Comparison of ENCODE assay signal across 25 cellular contexts in genomic region chr17:48066656-48067055, GRCh38. TPM values are rescaled to one million over a fixed set of nuclear protein-coding genes. Genes with fewer than 3 reads are reported as not detected.
A peak's percentile ranks its signal among the peaks of the same experiment; 100 is the strongest.
DNase-seq lines count a peak whose midpoint lies in the region; ATAC-seq, FAIRE-seq and TF ChIP-seq lines count a peak whose summit lies in the region.
"Had no signal": no experiment of that assay in that cellular context is flagged by ENCODE, and none has a peak within 500 bp of the region (broad histone marks: within the 10 kb centered on the region; RNA-seq: fewer than 3 reads in every experiment).

No MANE protein-coding gene starts in this region.

- in situ Hi-C loops in HepG2 (cut with HindIII; ENCODE audit: extremely low pct_ligation_motif_present, low pct_unique_long_range_greater_than_20kb) = no loop called here

- CTCF ChIA-PET in HepG2 (lab: Yijun Ruan, JAX; ENCODE audit: low intra/inter-chr PET ratio, low total read pairs) = interaction anchor here (1.9 kb wide), 1 partner anchor 40 kb away, joined by 4 read pairs; no protein-coding TSS in a partner anchor
- CTCF ChIA-PET in CD8-positive, alpha-beta T cell (lab: Charles Lee) = interaction anchor here (1.0 to 1.2 kb wide), 2 partner anchors 13 to 118 kb away, joined by 3 to 4 read pairs; no protein-coding TSS in a partner anchor

- no TSS peak for BruUV-seq in HepG2 (replicated peaks; lab: Mats Ljungman, UMichigan)

- H3K36me3 Mint-ChIP-seq in activated T-cell treated with anti-CD3 and anti-CD28 coated beads, Interleukin-2, amount 50 U/mL, for 72 hours (ENCODE audit: insufficient read depth in 2 of 2) = peaks cover 4 to 19% of the 10 kb centered on the region in 2 donors
- H3K36me3 Mint-ChIP-seq in activated T-helper 1 cell treated with anti-CD3 and anti-CD28 coated beads, Interleukin-12 subunit alpha, Interleukin-12 subunit beta, Interleukin-2, Interleukin-4 antibody, amounts not matched to agents 30 ng/mL and 10 ng/mL and 1 ng/mL, durations not matched to agents 14 hours and 24 hours and 36 hours (ENCODE audit: low read depth) = peaks cover 48% of the 10 kb centered on the region
- peaks cover 29% of the 10 kb centered on the region for H3K36me3 Mint-ChIP-seq in type B pancreatic cell
- H3K36me3 Mint-ChIP-seq in CD8-positive, alpha-beta T cell = peaks cover 75% of the 10 kb centered on the region

- TF ChIP-seq EP300 in HepG2 (IDR thresholded peaks at IDR 0.05; ENCODE audit: low read depth in 2 of 2, low read length in 2 of 2) = no peak
- no peak for TF ChIP-seq EP300 in HepG2 (CRISPR knock-in tag; IDR thresholded peaks at IDR 0.05; ENCODE audit: borderline replicate concordance)

- ATAC-seq in activated T-cell treated with anti-CD3 and anti-CD28 coated beads, Interleukin-2, amount 50 U/mL, for 72 hours (replicated peaks in 1 of 2) = no peak
- ATAC-seq in HepG2 = no peak
- ATAC-seq in CD8-positive, alpha-beta T cell = no peak
- ATAC-seq: gastroesophageal sphincter; naive thymus-derived CD4-positive, alpha-beta T cell; T-cell had no signal

- H3K4me3 ChIP-seq in HepG2 (replicated peaks in 1 of 3; ENCODE audit: insufficient read depth in 1 of 3, low read depth in 2 of 3, low read length in 3 of 3) = no peak overlapping the region
- no peak overlapping the region for H3K4me3 ChIP-seq in CD8-positive, alpha-beta T cell (ENCODE audit: low read depth, low read length)
- H3K4me3 ChIP-seq: gastroesophageal sphincter, prostate gland had no signal

- no peak overlapping the region for H2AFZ ChIP-seq in HepG2 (ENCODE audit: low read length)

- no peaks in the 10 kb centered on the region for H3K9me3 ChIP-seq in HepG2 (ENCODE audit: low read length)
- H3K9me3 ChIP-seq in CD8-positive, alpha-beta T cell (ENCODE audit: low read length) = no peaks in the 10 kb centered on the region
- H3K9me3 ChIP-seq: gastroesophageal sphincter, prostate gland had no signal

- no peak overlapping the region for H3K9ac ChIP-seq in HepG2 (ENCODE audit: insufficient read depth, low read depth, low read length)

- TF ChIP-seq RAD21 in HepG2 (CRISPR knock-in tag; IDR thresholded peaks at IDR 0.05) = no peak

- H3K27ac ChIP-seq in HepG2 (ENCODE audit: extremely low read length, insufficient read depth, low read length) = no peak overlapping the region
- H3K27ac ChIP-seq in CD8-positive, alpha-beta T cell (ENCODE audit: low read depth, low read length) = no peak overlapping the region
- H3K27ac ChIP-seq: prostate gland, VCaP had no signal

- no peaks in the 10 kb centered on the region for H3K4me1 Mint-ChIP-seq in activated T-cell treated with anti-CD3 and anti-CD28 coated beads, Interleukin-2, amount 50 U/mL, for 72 hours (ENCODE audit: low read depth)
- no peaks in the 10 kb centered on the region for H3K4me1 Mint-ChIP-seq in activated T-helper 1 cell treated with anti-CD3 and anti-CD28 coated beads, Interleukin-12 subunit alpha, Interleukin-12 subunit beta, Interleukin-2, Interleukin-4 antibody, amounts not matched to agents 30 ng/mL and 10 ng/mL and 1 ng/mL, durations not matched to agents 14 hours and 24 hours and 36 hours (ENCODE audit: low read depth)
- H3K4me1 Mint-ChIP-seq in type B pancreatic cell (ENCODE audit: unreplicated experiment) = no peaks in the 10 kb centered on the region
- H3K4me1 Mint-ChIP-seq in CD8-positive, alpha-beta T cell (ENCODE audit: low read depth) = no peaks in the 10 kb centered on the region
- H3K4me1 Mint-ChIP-seq: activated CD4-positive, alpha-beta memory T cell treated with anti-CD3 and anti-CD28 coated beads, Interleukin-2, amount 10 ng/mL, durations not matched to agents 7 days and 5 days; T-cell had no signal

- intact Hi-C loops in activated T-helper 1 cell treated with anti-CD3 and anti-CD28 coated beads, Interleukin-12 subunit alpha, Interleukin-12 subunit beta, Interleukin-2, Interleukin-4 antibody, amounts not matched to agents 30 ng/mL and 10 ng/mL and 1 ng/mL, durations not matched to agents 14 hours and 24 hours and 36 hours (cut with micrococcal nuclease) = no loop called here
- intact Hi-C loops in HepG2 (cut with micrococcal nuclease; ENCODE audit: unreplicated experiment) = no loop called here
- intact Hi-C loops in CD8-positive, alpha-beta T cell (cut with DNase I, micrococcal nuclease) = no loop called here

- WGBS in HepG2 (ENCODE audit: low lambda C conversion rate) = 96% methylated on average over 1 of the region's 1 CpG

- H3K27ac Mint-ChIP-seq in activated T-cell treated with anti-CD3 and anti-CD28 coated beads, Interleukin-2, amount 50 U/mL, for 72 hours = peak overlapping the region; percentile 70
- H3K27ac Mint-ChIP-seq in activated T-helper 1 cell treated with anti-CD3 and anti-CD28 coated beads, Interleukin-12 subunit alpha, Interleukin-12 subunit beta, Interleukin-2, Interleukin-4 antibody, amounts not matched to agents 30 ng/mL and 10 ng/mL and 1 ng/mL, durations not matched to agents 14 hours and 24 hours and 36 hours = peak overlapping the region; percentile 64
- H3K27ac Mint-ChIP-seq in type B pancreatic cell = no peak overlapping the region
- H3K27ac Mint-ChIP-seq in CD8-positive, alpha-beta T cell = no peak overlapping the region
- H3K27ac Mint-ChIP-seq: activated CD4-positive, alpha-beta memory T cell treated with anti-CD3 and anti-CD28 coated beads, Interleukin-2, amount 10 ng/mL, durations not matched to agents 7 days and 5 days; CD4-positive, alpha-beta T cell had no signal

- no peaks in the 10 kb centered on the region for H3K9me3 Mint-ChIP-seq in activated T-cell treated with anti-CD3 and anti-CD28 coated beads, Interleukin-2, amount 50 U/mL, for 72 hours
- H3K9me3 Mint-ChIP-seq in activated T-helper 1 cell treated with anti-CD3 and anti-CD28 coated beads, Interleukin-12 subunit alpha, Interleukin-12 subunit beta, Interleukin-2, Interleukin-4 antibody, amounts not matched to agents 30 ng/mL and 10 ng/mL and 1 ng/mL, durations not matched to agents 14 hours and 24 hours and 36 hours = no peaks in the 10 kb centered on the region
- H3K9me3 Mint-ChIP-seq in type B pancreatic cell = no peaks in the 10 kb centered on the region
- no peaks in the 10 kb centered on the region for H3K9me3 Mint-ChIP-seq in CD8-positive, alpha-beta T cell
- H3K9me3 Mint-ChIP-seq: activated CD4-positive, alpha-beta memory T cell treated with anti-CD3 and anti-CD28 coated beads, Interleukin-2, amount 10 ng/mL, durations not matched to agents 7 days and 5 days; CD4-positive, alpha-beta T cell; naive thymus-derived CD4-positive, alpha-beta T cell; T-cell had no signal

- no peaks in the 10 kb centered on the region for H3K27me3 ChIP-seq in HepG2 (ENCODE audit: control insufficient read depth in 1 of 2, insufficient read depth in 2 of 2, low read length in 2 of 2)
- no peaks in the 10 kb centered on the region for H3K27me3 ChIP-seq in CD8-positive, alpha-beta T cell (ENCODE audit: insufficient read depth, low read length)
- H3K27me3 ChIP-seq: gastroesophageal sphincter had no signal

- FAIRE-seq in HepG2 (lab: Jason Lieb, UNC) = no peak
- FAIRE-seq: kidney, small intestine, urothelium cell line had no signal

- no peak for DNase-seq in activated T-cell treated with anti-CD3 and anti-CD28 coated beads, Interleukin-2, amount 50 U/mL, for 72 hours
- no peak for DNase-seq in activated T-cell treated with anti-CD3 and anti-CD28 coated beads, Interleukin-2, amount 50 U/mL, for 1 hour
- DNase-seq in activated T-helper 1 cell treated with anti-CD3 and anti-CD28 coated beads, Interleukin-12 subunit alpha, Interleukin-12 subunit beta, Interleukin-2, Interleukin-4 antibody, amounts not matched to agents 30 ng/mL and 10 ng/mL and 1 ng/mL, durations not matched to agents 14 hours and 24 hours and 36 hours (ENCODE audit: low spot score) = no peak
- no peak for DNase-seq in HepG2 (ENCODE audit: low spot score)
- no peak for DNase-seq in type B pancreatic cell (ENCODE audit: extremely low spot score, unreplicated experiment)
- DNase-seq in AG20443 (ENCODE audit: low spot score) = no peak
- DNase-seq in NCI-H1105 (lab: John Stamatoyannopoulos, UW) = no peak
- no peak for DNase-seq in CD8-positive, alpha-beta T cell
- DNase-seq: ACHN; activated CD4-positive, alpha-beta memory T cell treated with anti-CD3 and anti-CD28 coated beads, Interleukin-2, amount 10 ng/mL, durations not matched to agents 7 days and 5 days; CD4-positive, alpha-beta T cell; Karpas-422; kidney; mesenchymal stem cell; naive thymus-derived CD4-positive, alpha-beta T cell; NCI-H1092 treated with DMSO at 0.1 percent for 48 hours; NCI-H526; SHP77 treated with DMSO at 0.1 percent for 48 hours; small intestine; stimulated activated CD4-positive, alpha-beta T cell treated with anti-CD3 and anti-CD28 coated beads, Interleukin-4, amount 100 ng/mL, for 4 hours; T-cell had no signal

- H3K79me2 ChIP-seq in HepG2 (ENCODE audit: insufficient read depth, low read length) = no peaks in the 10 kb centered on the region

- H4K20me1 ChIP-seq in HepG2 (ENCODE audit: insufficient read depth, low read length) = no peaks in the 10 kb centered on the region

- H3K27me3 Mint-ChIP-seq in activated T-cell treated with anti-CD3 and anti-CD28 coated beads, Interleukin-2, amount 50 U/mL, for 72 hours (ENCODE audit: low read depth) = no peaks in the 10 kb centered on the region
- H3K27me3 Mint-ChIP-seq in activated T-helper 1 cell treated with anti-CD3 and anti-CD28 coated beads, Interleukin-12 subunit alpha, Interleukin-12 subunit beta, Interleukin-2, Interleukin-4 antibody, amounts not matched to agents 30 ng/mL and 10 ng/mL and 1 ng/mL, durations not matched to agents 14 hours and 24 hours and 36 hours (ENCODE audit: insufficient read depth) = no peaks in the 10 kb centered on the region
- no peaks in the 10 kb centered on the region for H3K27me3 Mint-ChIP-seq in type B pancreatic cell
- H3K27me3 Mint-ChIP-seq in CD8-positive, alpha-beta T cell (ENCODE audit: low read depth) = no peaks in the 10 kb centered on the region
- H3K27me3 Mint-ChIP-seq: activated CD4-positive, alpha-beta memory T cell treated with anti-CD3 and anti-CD28 coated beads, Interleukin-2, amount 10 ng/mL, durations not matched to agents 7 days and 5 days; CD4-positive, alpha-beta T cell; naive thymus-derived CD4-positive, alpha-beta T cell; T-cell had no signal

- TF ChIP-seq CTCF in HepG2 (CRISPR knock-in tag; IDR thresholded peaks at IDR 0.05) = no peak
- peak; percentile 34 for TF ChIP-seq CTCF in type B pancreatic cell (conservative IDR thresholded peaks at IDR 0.05)
- TF ChIP-seq CTCF in CD8-positive, alpha-beta T cell (IDR thresholded peaks at IDR 0.05) = no peak

- no peak overlapping the region for H3K4me3 Mint-ChIP-seq in activated T-cell treated with anti-CD3 and anti-CD28 coated beads, Interleukin-2, amount 50 U/mL, for 72 hours
- no peak overlapping the region for H3K4me3 Mint-ChIP-seq in activated T-helper 1 cell treated with anti-CD3 and anti-CD28 coated beads, Interleukin-12 subunit alpha, Interleukin-12 subunit beta, Interleukin-2, Interleukin-4 antibody, amounts not matched to agents 30 ng/mL and 10 ng/mL and 1 ng/mL, durations not matched to agents 14 hours and 24 hours and 36 hours
- no peak overlapping the region for H3K4me3 Mint-ChIP-seq in type B pancreatic cell
- no peak overlapping the region for H3K4me3 Mint-ChIP-seq in CD8-positive, alpha-beta T cell
- H3K4me3 Mint-ChIP-seq: activated CD4-positive, alpha-beta memory T cell treated with anti-CD3 and anti-CD28 coated beads, Interleukin-2, amount 10 ng/mL, durations not matched to agents 7 days and 5 days; CD4-positive, alpha-beta T cell; naive thymus-derived CD4-positive, alpha-beta T cell; T-cell had no signal

- H3K4me2 ChIP-seq in HepG2 (ENCODE audit: low read depth, low read length) = no peak overlapping the region

- H3K36me3 ChIP-seq in HepG2 (replicated peaks in 1 of 2; ENCODE audit: control insufficient read depth in 1 of 2, insufficient read depth in 2 of 2, low read length in 2 of 2) = peaks cover 8 to 47% of the 10 kb centered on the region in 2 experiments
- peaks cover 28% of the 10 kb centered on the region for H3K36me3 ChIP-seq in CD8-positive, alpha-beta T cell (ENCODE audit: insufficient read depth, low read length)

- no peak for TF ChIP-seq POLR2A in HepG2 (IDR thresholded peaks at IDR 0.05; ENCODE audit: insufficient read depth in 1 of 2, low read depth in 2 of 2, low read length in 2 of 2)

- H3K4me1 ChIP-seq in HepG2 (ENCODE audit: insufficient read depth, low read length) = peaks cover 48% of the 10 kb centered on the region
- no peaks in the 10 kb centered on the region for H3K4me1 ChIP-seq in CD8-positive, alpha-beta T cell (ENCODE audit: insufficient read depth, low read length)
- H3K4me1 ChIP-seq: prostate gland had no signal

- POLR2A ChIA-PET in HepG2 (lab: Yijun Ruan, JAX) = interaction anchor here (4.1 kb wide), 1 partner anchor 18 kb away, joined by 56 read pairs; the partner anchor contains the start of gene NFE2L1
- POLR2A ChIA-PET in CD8-positive, alpha-beta T cell (lab: Charles Lee) = no interaction called here

RNA-seq across cellular contexts. Expression of gene NFE2L1, which starts 18.5 kb away (rescaled TPM):
- total RNA-seq in activated T-cell treated with anti-CD3 and anti-CD28 coated beads, Interleukin-2, amount 50 U/mL, for 72 hours = 100 to 1,000 TPM; 214 to 237 TPM
- 86.6 and 92.0 TPM in 2 replicates for total RNA-seq in activated T-helper 1 cell treated with anti-CD3 and anti-CD28 coated beads, Interleukin-12 subunit alpha, Interleukin-12 subunit beta, Interleukin-2, Interleukin-4 antibody, amounts not matched to agents 30 ng/mL and 10 ng/mL and 1 ng/mL, durations not matched to agents 14 hours and 24 hours and 36 hours
- total RNA-seq in HepG2 (2016; rRNA removed; fragmentation: Illumina TruSeq; extraction: Trizol) = 53.7 and 67.0 TPM in 2 replicates
- 4.7 and 5.3 TPM in 2 replicates for total RNA-seq in HepG2 (2016; cell fraction: cytosol; rRNA removed; fragmentation: Illumina TruSeq; extraction: Trizol; ENCODE audit: low read depth)
- total RNA-seq in HepG2 (2016; cell fraction: insoluble cytoplasmic fraction; rRNA removed; fragmentation: Illumina TruSeq; extraction: Trizol) = 48.3 and 75.7 TPM in 2 replicates
- total RNA-seq in HepG2 (2016; cell fraction: membrane; rRNA removed; fragmentation: Illumina TruSeq; extraction: Trizol) = 18.1 and 20.9 TPM in 2 replicates
- 60.7 and 74.8 TPM in 2 replicates for total RNA-seq in HepG2 (2016; cell fraction: nucleus; rRNA removed; fragmentation: Illumina TruSeq; extraction: Trizol)
- polyA plus RNA-seq in HepG2 (2011; rRNA removed) = 234 and 278 TPM in 2 replicates
- polyA plus RNA-seq in HepG2 (2011; cell fraction: cytosol; rRNA removed) = 165 and 176 TPM in 2 replicates
- polyA plus RNA-seq in HepG2 (2011; cell fraction: nucleus; rRNA removed) = 160 and 175 TPM in 2 replicates
- 180 and 241 TPM in 2 replicates for polyA plus RNA-seq in HepG2 (2012)
- polyA plus RNA-seq in HepG2 (2016; cell fraction: cytosol; fragmentation: Illumina TruSeq; extraction: Trizol; ENCODE audit: low read depth) = 4.2 and 4.4 TPM in 2 replicates
- 37.5 and 44.9 TPM in 2 replicates for polyA plus RNA-seq in HepG2 (2016; cell fraction: insoluble cytoplasmic fraction; fragmentation: Illumina TruSeq; extraction: Trizol; ENCODE audit: low read depth)
- polyA plus RNA-seq in HepG2 (2016; cell fraction: membrane; fragmentation: Illumina TruSeq; extraction: Trizol; ENCODE audit: low read depth) = 11.3 and 11.8 TPM in 2 replicates
- polyA plus RNA-seq in HepG2 (2016; cell fraction: nucleus; fragmentation: Illumina TruSeq; extraction: Trizol; ENCODE audit: insufficient read depth, low read depth) = 92.7 and 103 TPM in 2 replicates
- polyA minus RNA-seq in HepG2 (2011; rRNA and poly(A)+ RNA removed; ENCODE audit: low replicate concordance) = 108 and 333 TPM in 2 replicates
- 114 and 124 TPM in 2 replicates for polyA minus RNA-seq in HepG2 (2011; cell fraction: cytosol; rRNA and poly(A)+ RNA removed)
- polyA minus RNA-seq in HepG2 (2011; cell fraction: nucleus; rRNA and poly(A)+ RNA removed) = 57.3 and 65.6 TPM in 2 replicates
- 99.1 and 111 TPM in 2 replicates for total RNA-seq in type B pancreatic cell (ENCODE audit: low replicate concordance)
- 10 to 100 TPM; 29.5 to 32.5 TPM for total RNA-seq in CD8-positive, alpha-beta T cell

RNA-seq across cellular contexts. Expression of gene COPZ2, which starts 29.1 kb away (rescaled TPM):
- 10 to 100 TPM; 11.7 to 14.2 TPM for total RNA-seq in activated T-cell treated with anti-CD3 and anti-CD28 coated beads, Interleukin-2, amount 50 U/mL, for 72 hours
- 3.4 and 5.8 TPM in 2 replicates for total RNA-seq in activated T-helper 1 cell treated with anti-CD3 and anti-CD28 coated beads, Interleukin-12 subunit alpha, Interleukin-12 subunit beta, Interleukin-2, Interleukin-4 antibody, amounts not matched to agents 30 ng/mL and 10 ng/mL and 1 ng/mL, durations not matched to agents 14 hours and 24 hours and 36 hours
- total RNA-seq in HepG2 (2016; rRNA removed; fragmentation: Illumina TruSeq; extraction: Trizol) = 0.74 and 1.5 TPM in 2 replicates
- total RNA-seq in HepG2 (2016; cell fraction: cytosol; rRNA removed; fragmentation: Illumina TruSeq; extraction: Trizol; ENCODE audit: low read depth) = 0.81 and 1.5 TPM in 2 replicates
- 0.91 TPM in 1 of 2 replicates, not detected in the other for total RNA-seq in HepG2 (2016; cell fraction: insoluble cytoplasmic fraction; rRNA removed; fragmentation: Illumina TruSeq; extraction: Trizol)
- 0.96 and 1.8 TPM in 2 replicates for total RNA-seq in HepG2 (2016; cell fraction: membrane; rRNA removed; fragmentation: Illumina TruSeq; extraction: Trizol)
- total RNA-seq in HepG2 (2016; cell fraction: nucleus; rRNA removed; fragmentation: Illumina TruSeq; extraction: Trizol) = 1.4 TPM in 1 of 2 replicates, not detected in the other
- 0.48 and 0.61 TPM in 2 replicates for polyA plus RNA-seq in HepG2 (2011; rRNA removed)
- 0.48 and 0.96 TPM in 2 replicates for polyA plus RNA-seq in HepG2 (2011; cell fraction: cytosol; rRNA removed)
- polyA plus RNA-seq in HepG2 (2011; cell fraction: nucleus; rRNA removed) = 0.68 and 0.90 TPM in 2 replicates
- polyA plus RNA-seq in HepG2 (2012) = 0.63 and 1.8 TPM in 2 replicates
- 2.3 and 2.4 TPM in 2 replicates for polyA plus RNA-seq in HepG2 (2016; cell fraction: cytosol; fragmentation: Illumina TruSeq; extraction: Trizol; ENCODE audit: low read depth)
- 0.87 and 4.9 TPM in 2 replicates for polyA plus RNA-seq in HepG2 (2016; cell fraction: insoluble cytoplasmic fraction; fragmentation: Illumina TruSeq; extraction: Trizol; ENCODE audit: low read depth)
- polyA plus RNA-seq in HepG2 (2016; cell fraction: membrane; fragmentation: Illumina TruSeq; extraction: Trizol; ENCODE audit: low read depth) = 1.1 and 2.1 TPM in 2 replicates
- 2.4 TPM in 1 of 2 replicates, not detected in the other for polyA plus RNA-seq in HepG2 (2016; cell fraction: nucleus; fragmentation: Illumina TruSeq; extraction: Trizol; ENCODE audit: insufficient read depth, low read depth)
- 0.50 and 0.94 TPM in 2 replicates for polyA minus RNA-seq in HepG2 (2011; rRNA and poly(A)+ RNA removed; ENCODE audit: low replicate concordance)
- not detected in 2 replicates for polyA minus RNA-seq in HepG2 (2011; cell fraction: cytosol; rRNA and poly(A)+ RNA removed)
- 0.77 TPM in 1 of 2 replicates, not detected in the other for polyA minus RNA-seq in HepG2 (2011; cell fraction: nucleus; rRNA and poly(A)+ RNA removed)
- 1.9 and 5.7 TPM in 2 replicates for total RNA-seq in type B pancreatic cell (ENCODE audit: low replicate concordance)
- total RNA-seq in CD8-positive, alpha-beta T cell = under 1 TPM; 0.57 to 0.92 TPM

RNA-seq across cellular contexts. Expression of gene CBX1, which starts 34.6 kb away (rescaled TPM):
- total RNA-seq in activated T-cell treated with anti-CD3 and anti-CD28 coated beads, Interleukin-2, amount 50 U/mL, for 72 hours = 10 to 100 TPM; 47.0 to 62.3 TPM
- 61.1 and 62.4 TPM in 2 replicates for total RNA-seq in activated T-helper 1 cell treated with anti-CD3 and anti-CD28 coated beads, Interleukin-12 subunit alpha, Interleukin-12 subunit beta, Interleukin-2, Interleukin-4 antibody, amounts not matched to agents 30 ng/mL and 10 ng/mL and 1 ng/mL, durations not matched to agents 14 hours and 24 hours and 36 hours
- total RNA-seq in HepG2 (2016; rRNA removed; fragmentation: Illumina TruSeq; extraction: Trizol) (108 and 143 TPM in 2 replicates), type B pancreatic cell (ENCODE audit: low replicate concordance) (72.8 and 154 TPM in 2 replicates)
- total RNA-seq in HepG2 (2016; cell fraction: cytosol; rRNA removed; fragmentation: Illumina TruSeq; extraction: Trizol; ENCODE audit: low read depth) = 16.2 and 17.8 TPM in 2 replicates
- 108 and 140 TPM in 2 replicates for total RNA-seq in HepG2 (2016; cell fraction: insoluble cytoplasmic fraction; rRNA removed; fragmentation: Illumina TruSeq; extraction: Trizol)
- total RNA-seq in HepG2 (2016; cell fraction: membrane; rRNA removed; fragmentation: Illumina TruSeq; extraction: Trizol) = 67.2 and 72.5 TPM in 2 replicates
- total RNA-seq in HepG2 (2016; cell fraction: nucleus; rRNA removed; fragmentation: Illumina TruSeq; extraction: Trizol) = 42.1 and 47.3 TPM in 2 replicates
- 14.1 and 17.8 TPM in 2 replicates for polyA plus RNA-seq in HepG2 (2011; rRNA removed)
- 10.3 and 14.7 TPM in 2 replicates for polyA plus RNA-seq in HepG2 (2011; cell fraction: cytosol; rRNA removed)
- 6.8 and 9.2 TPM in 2 replicates for polyA plus RNA-seq in HepG2 (2011; cell fraction: nucleus; rRNA removed)
- polyA plus RNA-seq in HepG2 (2012) = 50.0 and 59.7 TPM in 2 replicates
- 17.9 and 19.4 TPM in 2 replicates for polyA plus RNA-seq in HepG2 (2016; cell fraction: cytosol; fragmentation: Illumina TruSeq; extraction: Trizol; ENCODE audit: low read depth)
- polyA plus RNA-seq in HepG2 (2016; cell fraction: insoluble cytoplasmic fraction; fragmentation: Illumina TruSeq; extraction: Trizol; ENCODE audit: low read depth) = 155 TPM in 2 replicates
- polyA plus RNA-seq in HepG2 (2016; cell fraction: membrane; fragmentation: Illumina TruSeq; extraction: Trizol; ENCODE audit: low read depth) = 52.8 TPM in 2 replicates
- 70.7 and 71.8 TPM in 2 replicates for polyA plus RNA-seq in HepG2 (2016; cell fraction: nucleus; fragmentation: Illumina TruSeq; extraction: Trizol; ENCODE audit: insufficient read depth, low read depth)
- polyA minus RNA-seq in HepG2 (2011; rRNA and poly(A)+ RNA removed; ENCODE audit: low replicate concordance) = 6.5 and 6.7 TPM in 2 replicates
- 12.5 and 14.1 TPM in 2 replicates for polyA minus RNA-seq in HepG2 (2011; cell fraction: cytosol; rRNA and poly(A)+ RNA removed)
- polyA minus RNA-seq in HepG2 (2011; cell fraction: nucleus; rRNA and poly(A)+ RNA removed) = 9.0 and 9.3 TPM in 2 replicates
- 1 to 10 TPM; 5.4 to 6.6 TPM for total RNA-seq in CD8-positive, alpha-beta T cell

RNA-seq across cellular contexts. Expression of gene SNX11, which starts 40.9 kb away (rescaled TPM):
- total RNA-seq in activated T-cell treated with anti-CD3 and anti-CD28 coated beads, Interleukin-2, amount 50 U/mL, for 72 hours = 10 to 100 TPM; 30.5 to 30.6 TPM
- 31.1 and 37.1 TPM in 2 replicates for total RNA-seq in activated T-helper 1 cell treated with anti-CD3 and anti-CD28 coated beads, Interleukin-12 subunit alpha, Interleukin-12 subunit beta, Interleukin-2, Interleukin-4 antibody, amounts not matched to agents 30 ng/mL and 10 ng/mL and 1 ng/mL, durations not matched to agents 14 hours and 24 hours and 36 hours
- total RNA-seq in HepG2 (2016; rRNA removed; fragmentation: Illumina TruSeq; extraction: Trizol) (14.0 and 15.9 TPM in 2 replicates), type B pancreatic cell (ENCODE audit: low replicate concordance) (16.2 and 19.1 TPM in 2 replicates)
- 6.2 and 6.3 TPM in 2 replicates for total RNA-seq in HepG2 (2016; cell fraction: cytosol; rRNA removed; fragmentation: Illumina TruSeq; extraction: Trizol; ENCODE audit: low read depth)
- 13.8 and 15.9 TPM in 2 replicates for total RNA-seq in HepG2 (2016; cell fraction: insoluble cytoplasmic fraction; rRNA removed; fragmentation: Illumina TruSeq; extraction: Trizol)
- total RNA-seq in HepG2 (2016; cell fraction: membrane; rRNA removed; fragmentation: Illumina TruSeq; extraction: Trizol) = 14.3 and 16.5 TPM in 2 replicates
- total RNA-seq in HepG2 (2016; cell fraction: nucleus; rRNA removed; fragmentation: Illumina TruSeq; extraction: Trizol) = 11.5 and 12.4 TPM in 2 replicates
- polyA plus RNA-seq in HepG2 (2011; rRNA removed) = 12.9 and 14.0 TPM in 2 replicates
- 11.7 and 14.4 TPM in 2 replicates for polyA plus RNA-seq in HepG2 (2011; cell fraction: cytosol; rRNA removed)
- polyA plus RNA-seq in HepG2 (2011; cell fraction: nucleus; rRNA removed) = 10.4 and 12.3 TPM in 2 replicates
- polyA plus RNA-seq in HepG2 (2012) = 9.6 and 9.7 TPM in 2 replicates
- polyA plus RNA-seq in HepG2 (2016; cell fraction: cytosol; fragmentation: Illumina TruSeq; extraction: Trizol; ENCODE audit: low read depth) = 4.2 TPM in 2 replicates
- 17.1 and 18.0 TPM in 2 replicates for polyA plus RNA-seq in HepG2 (2016; cell fraction: insoluble cytoplasmic fraction; fragmentation: Illumina TruSeq; extraction: Trizol; ENCODE audit: low read depth)
- 11.9 and 13.2 TPM in 2 replicates for polyA plus RNA-seq in HepG2 (2016; cell fraction: membrane; fragmentation: Illumina TruSeq; extraction: Trizol; ENCODE audit: low read depth)
- 19.4 and 22.2 TPM in 2 replicates for polyA plus RNA-seq in HepG2 (2016; cell fraction: nucleus; fragmentation: Illumina TruSeq; extraction: Trizol; ENCODE audit: insufficient read depth, low read depth)
- polyA minus RNA-seq in HepG2 (2011; rRNA and poly(A)+ RNA removed; ENCODE audit: low replicate concordance) = 14.4 and 17.8 TPM in 2 replicates
- 6.2 and 7.3 TPM in 2 replicates for polyA minus RNA-seq in HepG2 (2011; cell fraction: cytosol; rRNA and poly(A)+ RNA removed)
- 11.1 and 12.1 TPM in 2 replicates for polyA minus RNA-seq in HepG2 (2011; cell fraction: nucleus; rRNA and poly(A)+ RNA removed)
- total RNA-seq in CD8-positive, alpha-beta T cell = 10 to 100 TPM; 15.3 to 16.3 TPM

Comparison
In these comparisons a context has a peak if more than half of its experiments do, and no peak if none do; other contexts are left out.
1. H3K27ac Mint-ChIP-seq: peak in activated T-cell treated with anti-CD3 and anti-CD28 coated beads, Interleukin-2, amount 50 U/mL, for 72 hours (single experiment) and activated T-helper 1 cell treated with anti-CD3 and anti-CD28 coated beads, Interleukin-12 subunit alpha, Interleukin-12 subunit beta, Interleukin-2, Interleukin-4 antibody, amounts not matched to agents 30 ng/mL and 10 ng/mL and 1 ng/mL, durations not matched to agents 14 hours and 24 hours and 36 hours (single experiment); none in type B pancreatic cell (single experiment) and CD8-positive, alpha-beta T cell (single experiment).